In the genomic region with DNA sequence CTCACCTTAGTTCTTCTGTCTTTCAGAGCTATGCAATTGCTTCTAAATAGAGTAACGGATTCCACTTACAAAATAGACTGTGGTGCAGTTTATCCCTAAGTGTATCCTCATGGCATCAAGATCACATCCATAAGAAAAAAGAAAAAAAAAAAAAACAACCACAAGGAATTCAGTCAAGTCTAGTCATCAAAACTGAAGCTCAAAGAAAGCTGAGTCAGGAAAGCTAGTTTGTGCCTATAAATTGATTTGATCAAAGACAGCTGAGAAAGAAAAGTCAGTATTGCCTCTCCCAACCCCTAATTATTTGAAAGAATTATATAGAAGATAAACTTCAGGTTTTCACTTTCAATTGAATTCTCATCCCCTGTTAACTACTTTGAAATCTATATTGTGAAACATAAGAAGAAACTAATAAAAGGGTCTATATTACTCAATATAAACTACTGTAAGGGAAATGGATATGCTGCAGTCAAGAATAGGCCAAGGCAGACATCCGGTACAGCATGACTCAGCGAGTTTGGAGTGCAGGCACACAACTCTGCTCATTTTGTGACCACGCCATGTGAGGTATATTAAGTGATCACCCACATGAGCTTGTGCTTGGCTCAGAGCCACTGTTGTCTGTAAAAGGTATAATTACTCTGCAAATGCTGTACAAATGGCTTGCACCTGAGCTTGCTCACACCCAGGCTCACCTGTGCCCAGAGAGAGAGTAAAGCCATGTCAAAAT, we compare ENCODE assay signal across 2 cellular contexts.
TF ChIP-seq lines count a peak whose summit lies in the region.

No MANE protein-coding gene starts in this region.

TF ChIP-seq in GM23338, 12 proteins besides CTCF, POLR2A, EP300 and RAD21 (continues in another document):
- TF ChIP-seq EZH2 (IDR thresholded peaks at IDR 0.05; ENCODE audit: low read depth, unreplicated experiment), result no peak
- no peak for TF ChIP-seq JUNB (IDR thresholded peaks at IDR 0.05; ENCODE audit: unreplicated experiment)
- no peak for TF ChIP-seq EZH2phosphoT487 (IDR thresholded peaks at IDR 0.05; ENCODE audit: unreplicated experiment)
- no peak for TF ChIP-seq CREB1 (CRISPR knock-in tag; IDR thresholded peaks at IDR 0.05; ENCODE audit: low read depth)
- TF ChIP-seq POLR2AphosphoS5 (IDR thresholded peaks at IDR 0.05; ENCODE audit: low read depth), result no peak
- no peak for TF ChIP-seq ZNF331 (CRISPR knock-in tag; IDR thresholded peaks at IDR 0.05; ENCODE audit: low read depth)
- no peak for TF ChIP-seq NANOG (IDR thresholded peaks at IDR 0.05; ENCODE audit: borderline replicate concordance)
- TF ChIP-seq ZNF114 (CRISPR knock-in tag; IDR thresholded peaks at IDR 0.05), result no peak
- TF ChIP-seq, protein P1, sequence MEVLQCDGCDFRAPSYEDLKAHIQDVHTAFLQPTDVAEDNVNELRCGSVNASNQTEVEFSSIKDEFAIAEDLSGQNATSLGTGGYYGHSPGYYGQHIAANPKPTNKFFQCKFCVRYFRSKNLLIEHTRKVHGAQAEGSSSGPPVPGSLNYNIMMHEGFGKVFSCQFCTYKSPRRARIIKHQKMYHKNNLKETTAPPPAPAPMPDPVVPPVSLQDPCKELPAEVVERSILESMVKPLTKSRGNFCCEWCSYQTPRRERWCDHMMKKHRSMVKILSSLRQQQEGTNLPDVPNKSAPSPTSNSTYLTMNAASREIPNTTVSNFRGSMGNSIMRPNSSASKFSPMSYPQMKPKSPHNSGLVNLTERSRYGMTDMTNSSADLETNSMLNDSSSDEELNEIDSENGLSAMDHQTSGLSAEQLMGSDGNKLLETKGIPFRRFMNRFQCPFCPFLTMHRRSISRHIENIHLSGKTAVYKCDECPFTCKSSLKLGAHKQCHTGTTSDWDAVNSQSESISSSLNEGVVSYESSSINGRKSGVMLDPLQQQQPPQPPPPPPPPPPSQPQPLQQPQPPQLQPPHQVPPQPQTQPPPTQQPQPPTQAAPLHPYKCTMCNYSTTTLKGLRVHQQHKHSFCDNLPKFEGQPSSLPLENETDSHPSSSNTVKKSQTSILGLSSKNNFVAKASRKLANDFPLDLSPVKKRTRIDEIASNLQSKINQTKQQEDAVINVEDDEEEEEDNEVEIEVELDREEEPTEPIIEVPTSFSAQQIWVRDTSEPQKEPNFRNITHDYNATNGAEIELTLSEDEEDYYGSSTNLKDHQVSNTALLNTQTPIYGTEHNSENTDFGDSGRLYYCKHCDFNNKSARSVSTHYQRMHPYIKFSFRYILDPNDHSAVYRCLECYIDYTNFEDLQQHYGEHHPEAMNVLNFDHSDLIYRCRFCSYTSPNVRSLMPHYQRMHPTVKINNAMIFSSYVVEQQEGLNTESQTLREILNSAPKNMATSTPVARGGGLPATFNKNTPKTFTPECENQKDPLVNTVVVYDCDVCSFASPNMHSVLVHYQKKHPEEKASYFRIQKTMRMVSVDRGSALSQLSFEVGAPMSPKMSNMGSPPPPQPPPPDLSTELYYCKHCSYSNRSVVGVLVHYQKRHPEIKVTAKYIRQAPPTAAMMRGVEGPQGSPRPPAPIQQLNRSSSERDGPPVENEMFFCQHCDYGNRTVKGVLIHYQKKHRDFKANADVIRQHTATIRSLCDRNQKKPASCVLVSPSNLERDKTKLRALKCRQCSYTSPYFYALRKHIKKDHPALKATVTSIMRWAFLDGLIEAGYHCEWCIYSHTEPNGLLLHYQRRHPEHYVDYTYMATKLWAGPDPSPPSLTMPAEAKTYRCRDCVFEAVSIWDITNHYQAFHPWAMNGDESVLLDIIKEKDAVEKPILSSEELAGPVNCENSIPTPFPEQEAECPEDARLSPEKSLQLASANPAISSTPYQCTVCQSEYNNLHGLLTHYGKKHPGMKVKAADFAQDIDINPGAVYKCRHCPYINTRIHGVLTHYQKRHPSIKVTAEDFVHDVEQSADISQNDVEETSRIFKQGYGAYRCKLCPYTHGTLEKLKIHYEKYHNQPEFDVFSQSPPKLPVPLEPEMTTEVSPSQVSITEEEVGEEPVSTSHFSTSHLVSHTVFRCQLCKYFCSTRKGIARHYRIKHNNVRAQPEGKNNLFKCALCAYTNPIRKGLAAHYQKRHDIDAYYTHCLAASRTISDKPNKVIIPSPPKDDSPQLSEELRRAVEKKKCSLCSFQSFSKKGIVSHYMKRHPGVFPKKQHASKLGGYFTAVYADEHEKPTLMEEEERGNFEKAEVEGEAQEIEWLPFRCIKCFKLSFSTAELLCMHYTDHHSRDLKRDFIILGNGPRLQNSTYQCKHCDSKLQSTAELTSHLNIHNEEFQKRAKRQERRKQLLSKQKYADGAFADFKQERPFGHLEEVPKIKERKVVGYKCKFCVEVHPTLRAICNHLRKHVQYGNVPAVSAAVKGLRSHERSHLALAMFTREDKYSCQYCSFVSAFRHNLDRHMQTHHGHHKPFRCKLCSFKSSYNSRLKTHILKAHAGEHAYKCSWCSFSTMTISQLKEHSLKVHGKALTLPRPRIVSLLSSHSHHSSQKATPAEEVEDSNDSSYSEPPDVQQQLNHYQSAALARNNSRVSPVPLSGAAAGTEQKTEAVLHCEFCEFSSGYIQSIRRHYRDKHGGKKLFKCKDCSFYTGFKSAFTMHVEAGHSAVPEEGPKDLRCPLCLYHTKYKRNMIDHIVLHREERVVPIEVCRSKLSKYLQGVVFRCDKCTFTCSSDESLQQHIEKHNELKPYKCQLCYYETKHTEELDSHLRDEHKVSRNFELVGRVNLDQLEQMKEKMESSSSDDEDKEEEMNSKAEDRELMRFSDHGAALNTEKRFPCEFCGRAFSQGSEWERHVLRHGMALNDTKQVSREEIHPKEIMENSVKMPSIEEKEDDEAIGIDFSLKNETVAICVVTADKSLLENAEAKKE (CRISPR knock-in tag; IDR thresholded peaks at IDR 0.05), result no peak
- TF ChIP-seq STAT1 (IDR thresholded peaks at IDR 0.05; ENCODE audit: unreplicated experiment), result no peak
- TF ChIP-seq, protein P2, sequence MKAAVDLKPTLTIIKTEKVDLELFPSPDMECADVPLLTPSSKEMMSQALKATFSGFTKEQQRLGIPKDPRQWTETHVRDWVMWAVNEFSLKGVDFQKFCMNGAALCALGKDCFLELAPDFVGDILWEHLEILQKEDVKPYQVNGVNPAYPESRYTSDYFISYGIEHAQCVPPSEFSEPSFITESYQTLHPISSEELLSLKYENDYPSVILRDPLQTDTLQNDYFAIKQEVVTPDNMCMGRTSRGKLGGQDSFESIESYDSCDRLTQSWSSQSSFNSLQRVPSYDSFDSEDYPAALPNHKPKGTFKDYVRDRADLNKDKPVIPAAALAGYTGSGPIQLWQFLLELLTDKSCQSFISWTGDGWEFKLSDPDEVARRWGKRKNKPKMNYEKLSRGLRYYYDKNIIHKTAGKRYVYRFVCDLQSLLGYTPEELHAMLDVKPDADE (IDR thresholded peaks at IDR 0.05), result no peak

TF ChIP-seq in endothelial cell of umbilical vein, 7 proteins besides CTCF, POLR2A, EP300 and RAD21:
- TF ChIP-seq EZH2 (IDR thresholded peaks at IDR 0.05; ENCODE audit: borderline replicate concordance, low read depth, low read length, severe bottlenecking) (no peak), MYC (IDR thresholded peaks at IDR 0.05; ENCODE audit: low read depth, low read length) (no peak), GATA2 (IDR thresholded peaks at IDR 0.05; ENCODE audit: insufficient read depth, insufficient read length, low read depth, low read length) (no peak), POLR2AphosphoS5 (IDR thresholded peaks at IDR 0.05; ENCODE audit: insufficient read depth, low read depth, low read length) (no peak)
- TF ChIP-seq, protein P3, sequence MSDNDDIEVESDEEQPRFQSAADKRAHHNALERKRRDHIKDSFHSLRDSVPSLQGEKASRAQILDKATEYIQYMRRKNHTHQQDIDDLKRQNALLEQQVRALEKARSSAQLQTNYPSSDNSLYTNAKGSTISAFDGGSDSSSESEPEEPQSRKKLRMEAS (IDR thresholded peaks at IDR 0.05; ENCODE audit: insufficient read depth, insufficient read length), result no peak
